Comparison of ENCODE assay signal across 10 cellular contexts in genomic region chr7:32586291-32587221, GRCh38.
A peak's percentile ranks its signal among the peaks of the same experiment; 100 is the strongest.
DNase-seq lines count a peak whose midpoint lies in the region; ATAC-seq, FAIRE-seq and TF ChIP-seq lines count a peak whose summit lies in the region.
"Had no signal": no experiment of that assay in that cellular context is flagged by ENCODE, and none has a peak within 500 bp of the region (broad histone marks: within the 10 kb centered on the region; RNA-seq: fewer than 3 reads in every experiment).

No MANE protein-coding gene starts in this region.

- intact Hi-C loops in body of pancreas (cut with DNase I): no loop called here
- intact Hi-C loops in upper lobe of right lung (cut with DNase I): no loop called here

- H3K27ac ChIP-seq in body of pancreas (peak overlapping the region in 2 of 4 donors; percentile 26 to 60), upper lobe of right lung (peak overlapping the region; percentile 32)
- H3K27ac ChIP-seq: C4-2B had no signal

- H3K4me1 ChIP-seq in body of pancreas (peaks cover 6% of the 10 kb centered on the region), upper lobe of right lung (peaks cover 21% of the 10 kb centered on the region)

- H3K4me3 Mint-ChIP-seq in activated naive CD8-positive, alpha-beta T cell: no peak overlapping the region
- H3K4me3 Mint-ChIP-seq in activated naive CD8-positive, alpha-beta T cell treated with anti-CD3 and anti-CD28 coated beads, Interleukin-2, amount 50 U/mL, for 24 hours: no peak overlapping the region
- H3K4me3 Mint-ChIP-seq: effector memory CD8-positive, alpha-beta T cell had no signal

- H3K9me3 ChIP-seq in body of pancreas (no peaks in the 10 kb centered on the region), upper lobe of right lung (no peaks in the 10 kb centered on the region)

- H3K27me3 Mint-ChIP-seq in activated naive CD8-positive, alpha-beta T cell: no peaks in the 10 kb centered on the region
- no peaks in the 10 kb centered on the region for H3K27me3 Mint-ChIP-seq in activated naive CD8-positive, alpha-beta T cell treated with anti-CD3 and anti-CD28 coated beads, Interleukin-2, amount 50 U/mL, for 24 hours
- H3K27me3 Mint-ChIP-seq: effector memory CD8-positive, alpha-beta T cell had no signal

- peak overlapping the region; percentile 35 for H3K27ac Mint-ChIP-seq in activated naive CD8-positive, alpha-beta T cell
- H3K27ac Mint-ChIP-seq in activated naive CD8-positive, alpha-beta T cell treated with anti-CD3 and anti-CD28 coated beads, Interleukin-2, amount 50 U/mL, for 24 hours: no peak overlapping the region

- ATAC-seq in activated naive CD8-positive, alpha-beta T cell treated with anti-CD3 and anti-CD28 coated beads, Interleukin-2, amount 50 U/mL, for 24 hours: no peak
- peak; percentile 38 for ATAC-seq in body of pancreas
- peak; percentile 52 for ATAC-seq in upper lobe of right lung
- no peak for ATAC-seq in activated CD4-positive, CD25-positive, alpha-beta regulatory T cell treated with anti-CD3 and anti-CD28 coated beads, Interleukin-2, amount 50 U/mL, for 24 hours
- ATAC-seq: effector memory CD8-positive, alpha-beta T cell had no signal

- FAIRE-seq in GM12891 (lab: Jason Lieb, UNC): no peak

- TF ChIP-seq POLR2A in body of pancreas (IDR thresholded peaks at IDR 0.05): no peak
- no peak for TF ChIP-seq POLR2A in GM12891 (IDR thresholded peaks at IDR 0.05; ENCODE audit: low read depth, low read length)

- TF ChIP-seq CTCF in body of pancreas (IDR thresholded peaks at IDR 0.05) (no peak), upper lobe of right lung (IDR thresholded peaks at IDR 0.05) (no peak)

- H3K4me3 ChIP-seq in body of pancreas (no peak overlapping the region), upper lobe of right lung (no peak overlapping the region)

- no peak for DNase-seq in activated naive CD8-positive, alpha-beta T cell treated with anti-CD3 and anti-CD28 coated beads, Interleukin-2, amount 50 U/mL, for 24 hours
- DNase-seq in body of pancreas: no peak
- DNase-seq in kidney tubule cell (ENCODE audit: low spot score): peak; percentile 68
- DNase-seq in upper lobe of right lung: no peak
- DNase-seq in 8988T: no peak
- DNase-seq in GM12891 (ENCODE audit: insufficient read length, low spot score): no peak
- DNase-seq: effector memory CD8-positive, alpha-beta T cell had no signal

- no peaks in the 10 kb centered on the region for H3K27me3 ChIP-seq in body of pancreas
- H3K27me3 ChIP-seq in upper lobe of right lung: no peaks in the 10 kb centered on the region

- 53 to 67% methylated on average over 5 of the region's 5 CpGs for WGBS in body of pancreas, 2 donors

- no peaks in the 10 kb centered on the region for H3K36me3 Mint-ChIP-seq in activated naive CD8-positive, alpha-beta T cell
- peaks cover 30% of the 10 kb centered on the region for H3K36me3 Mint-ChIP-seq in activated naive CD8-positive, alpha-beta T cell treated with anti-CD3 and anti-CD28 coated beads, Interleukin-2, amount 50 U/mL, for 24 hours (ENCODE audit: low read depth)

- H3K4me1 Mint-ChIP-seq in activated naive CD8-positive, alpha-beta T cell (ENCODE audit: low read depth): peaks cover 10% of the 10 kb centered on the region
- H3K4me1 Mint-ChIP-seq in activated naive CD8-positive, alpha-beta T cell treated with anti-CD3 and anti-CD28 coated beads, Interleukin-2, amount 50 U/mL, for 24 hours: peaks cover 23% of the 10 kb centered on the region

- H3K9me3 Mint-ChIP-seq in activated naive CD8-positive, alpha-beta T cell (ENCODE audit: low read depth): no peaks in the 10 kb centered on the region
- no peaks in the 10 kb centered on the region for H3K9me3 Mint-ChIP-seq in activated naive CD8-positive, alpha-beta T cell treated with anti-CD3 and anti-CD28 coated beads, Interleukin-2, amount 50 U/mL, for 24 hours
- H3K9me3 Mint-ChIP-seq: effector memory CD8-positive, alpha-beta T cell had no signal

- H3K36me3 ChIP-seq in body of pancreas (replicated peaks in 1 of 2; ENCODE audit: insufficient read depth in 1 of 2, low read depth in 2 of 2): peaks cover 0 to 27% of the 10 kb centered on the region in 2 donors
- H3K36me3 ChIP-seq in upper lobe of right lung: peaks cover 47% of the 10 kb centered on the region

TF ChIP-seq in GM12891, 5 proteins besides CTCF, POLR2A, EP300 and RAD21:
- TF ChIP-seq POLR2AphosphoS5 (IDR thresholded peaks at IDR 0.05; ENCODE audit: low read depth, low read length) (no peak), TAF1 (IDR thresholded peaks at IDR 0.05; ENCODE audit: low read depth, low read length) (no peak), PAX5 (IDR thresholded peaks at IDR 0.05; ENCODE audit: insufficient read depth, low read length, severe bottlenecking) (no peak), SPI1 (IDR thresholded peaks at IDR 0.05; ENCODE audit: low read depth, low read length) (no peak), POU2F2 (IDR thresholded peaks at IDR 0.05; ENCODE audit: low read depth, low read length) (no peak)

Comparison
In these comparisons a context has a peak if more than half of its experiments do, and no peak if none do; other contexts are left out.
1. ATAC-seq: peak in body of pancreas (single experiment) and upper lobe of right lung (single experiment); none in activated naive CD8-positive, alpha-beta T cell treated with anti-CD3 and anti-CD28 coated beads, Interleukin-2, amount 50 U/mL, for 24 hours (single experiment) and activated CD4-positive, CD25-positive, alpha-beta regulatory T cell treated with anti-CD3 and anti-CD28 coated beads, Interleukin-2, amount 50 U/mL, for 24 hours (0 of 2).